17 cellular contexts compared by ENCODE assay signal in the genomic region with DNA sequence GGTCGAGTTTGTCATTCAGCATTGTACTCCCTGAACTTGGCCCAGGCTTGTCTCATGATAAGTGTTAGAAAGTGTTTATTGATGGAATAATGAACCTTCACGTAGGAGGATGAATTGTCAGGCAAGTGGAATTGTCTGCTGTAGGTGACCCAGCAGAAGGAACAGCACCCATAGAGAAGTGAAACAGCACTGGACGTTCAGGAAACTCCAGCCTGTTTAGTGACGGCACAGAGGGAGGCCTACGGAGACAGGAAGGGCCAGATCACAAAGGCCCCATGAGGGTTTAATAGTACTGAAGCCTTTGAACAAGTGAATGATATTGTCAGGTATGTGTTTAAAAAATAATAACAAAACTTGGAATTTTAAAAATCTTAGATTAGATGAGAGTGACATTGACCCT. TPM values are rescaled to one million over a fixed set of nuclear protein-coding genes. Genes with fewer than 3 reads are reported as not detected.
DNase-seq lines count a peak whose midpoint lies in the region; ATAC-seq and FAIRE-seq lines count a peak whose summit lies in the region.
"Had no signal": no experiment of that assay in that cellular context is flagged by ENCODE, and none has a peak within 500 bp of the region (broad histone marks: within the 10 kb centered on the region; RNA-seq: fewer than 3 reads in every experiment).

No MANE protein-coding gene starts in this region.

- peak; percentile 89 for FAIRE-seq in GM19239 (lab: Jason Lieb, UNC)
- FAIRE-seq: urothelium cell line had no signal

- H3K36me3 Mint-ChIP-seq in activated CD8-positive, alpha-beta memory T cell treated with anti-CD3 and anti-CD28 coated beads, Interleukin-2, amount 10 ng/mL, durations not matched to agents 7 days and 5 days = peaks cover 53% of the 10 kb centered on the region
- peaks cover 19% of the 10 kb centered on the region for H3K36me3 Mint-ChIP-seq in central memory CD8-positive, alpha-beta T cell (ENCODE audit: insufficient read depth)
- peaks cover 77% of the 10 kb centered on the region for H3K36me3 Mint-ChIP-seq in stimulated activated effector memory CD8-positive, alpha-beta T cell treated with anti-CD3 and anti-CD28 coated beads, Interleukin-12 subunit alpha, Interleukin-12 subunit beta, amount 100 ng/mL, for 72 hours

- H3K9me3 Mint-ChIP-seq in activated CD8-positive, alpha-beta memory T cell treated with anti-CD3 and anti-CD28 coated beads, Interleukin-2, amount 10 ng/mL, durations not matched to agents 7 days and 5 days (ENCODE audit: low read depth) = no peaks in the 10 kb centered on the region
- no peaks in the 10 kb centered on the region for H3K9me3 Mint-ChIP-seq in central memory CD8-positive, alpha-beta T cell
- no peaks in the 10 kb centered on the region for H3K9me3 Mint-ChIP-seq in stimulated activated effector memory CD8-positive, alpha-beta T cell treated with anti-CD3 and anti-CD28 coated beads, Interleukin-12 subunit alpha, Interleukin-12 subunit beta, amount 100 ng/mL, for 72 hours

- no peak for DNase-seq in activated CD8-positive, alpha-beta memory T cell treated with anti-CD3 and anti-CD28 coated beads, Interleukin-2, amount 10 ng/mL, durations not matched to agents 7 days and 5 days
- DNase-seq in activated CD8-positive, alpha-beta memory T cell treated with anti-CD3 and anti-CD28 coated beads, Interleukin-2, amount 50 U/mL, for 4 hours = no peak
- no peak for DNase-seq in GM19239 (ENCODE audit: insufficient read length, low spot score)
- no peak for DNase-seq in central memory CD8-positive, alpha-beta T cell (ENCODE audit: low spot score in 2 of 2)
- no peak for DNase-seq in stimulated activated effector memory CD8-positive, alpha-beta T cell treated with anti-CD3 and anti-CD28 coated beads, Interleukin-12 subunit alpha, Interleukin-12 subunit beta, amount 100 ng/mL, for 72 hours (ENCODE audit: low spot score in 2 of 2)
- DNase-seq in T-helper 9 cell = no peak
- DNase-seq in AML-193 (lab: John Stamatoyannopoulos, UW) = no peak
- DNase-seq: activated naive CD4-positive, alpha-beta T cell treated with anti-CD3 and anti-CD28 coated beads, Interleukin-2, amount 50 U/mL, for 16 hours; dorsolateral prefrontal cortex; esophagus squamous epithelium; GOT3; NCI-H187 treated with DMSO at 0.1 percent for 48 hours; NCI-H524; PC-3; stimulated activated CD4-positive, alpha-beta T cell treated with anti-CD3 and anti-CD28 coated beads, Interleukin-4, amount 100 ng/mL, for 4 hours had no signal

- H3K27me3 Mint-ChIP-seq in activated CD8-positive, alpha-beta memory T cell treated with anti-CD3 and anti-CD28 coated beads, Interleukin-2, amount 10 ng/mL, durations not matched to agents 7 days and 5 days = peaks cover 4% of the 10 kb centered on the region
- H3K27me3 Mint-ChIP-seq in central memory CD8-positive, alpha-beta T cell = no peaks in the 10 kb centered on the region

- CTCF ChIA-PET in activated CD8-positive, alpha-beta memory T cell treated with anti-CD3 and anti-CD28 coated beads, Interleukin-2, amount 10 ng/mL, durations not matched to agents 7 days and 5 days (lab: Charles Lee) = interaction anchor here (1.2 to 1.5 kb wide), 2 partner anchors 8 to 66 kb away, joined by 3 to 4 read pairs; no protein-coding TSS in a partner anchor

- peak overlapping the region; percentile 84 for H3K4me3 Mint-ChIP-seq in activated CD8-positive, alpha-beta memory T cell treated with anti-CD3 and anti-CD28 coated beads, Interleukin-2, amount 10 ng/mL, durations not matched to agents 7 days and 5 days
- H3K4me3 Mint-ChIP-seq in central memory CD8-positive, alpha-beta T cell = peak overlapping the region; percentile 87
- peak overlapping the region; percentile 76 for H3K4me3 Mint-ChIP-seq in stimulated activated effector memory CD8-positive, alpha-beta T cell treated with anti-CD3 and anti-CD28 coated beads, Interleukin-12 subunit alpha, Interleukin-12 subunit beta, amount 100 ng/mL, for 72 hours

- no peak overlapping the region for H3K27ac Mint-ChIP-seq in activated CD8-positive, alpha-beta memory T cell treated with anti-CD3 and anti-CD28 coated beads, Interleukin-2, amount 10 ng/mL, durations not matched to agents 7 days and 5 days
- H3K27ac Mint-ChIP-seq in central memory CD8-positive, alpha-beta T cell (ENCODE audit: low read depth) = peak overlapping the region; percentile 95
- no peak overlapping the region for H3K27ac Mint-ChIP-seq in stimulated activated effector memory CD8-positive, alpha-beta T cell treated with anti-CD3 and anti-CD28 coated beads, Interleukin-12 subunit alpha, Interleukin-12 subunit beta, amount 100 ng/mL, for 72 hours

- no peak for ATAC-seq in activated CD8-positive, alpha-beta memory T cell treated with anti-CD3 and anti-CD28 coated beads, Interleukin-2, amount 10 ng/mL, durations not matched to agents 7 days and 5 days
- no peak for ATAC-seq in central memory CD8-positive, alpha-beta T cell (replicated peaks; ENCODE audit: extremely low read depth, poor library complexity, severe bottlenecking)
- no peak for ATAC-seq in stimulated activated effector memory CD8-positive, alpha-beta T cell treated with anti-CD3 and anti-CD28 coated beads, Interleukin-12 subunit alpha, Interleukin-12 subunit beta, amount 100 ng/mL, for 72 hours
- no peak for ATAC-seq in HG03025 (IDR thresholded peaks at IDR 0.05; ENCODE audit: low FRiP score, unreplicated experiment)
- ATAC-seq: PC-3 had no signal

- H3K4me1 Mint-ChIP-seq in activated CD8-positive, alpha-beta memory T cell treated with anti-CD3 and anti-CD28 coated beads, Interleukin-2, amount 10 ng/mL, durations not matched to agents 7 days and 5 days = peaks cover 65% of the 10 kb centered on the region
- peaks cover 66% of the 10 kb centered on the region for H3K4me1 Mint-ChIP-seq in central memory CD8-positive, alpha-beta T cell
- peaks cover 63% of the 10 kb centered on the region for H3K4me1 Mint-ChIP-seq in stimulated activated effector memory CD8-positive, alpha-beta T cell treated with anti-CD3 and anti-CD28 coated beads, Interleukin-12 subunit alpha, Interleukin-12 subunit beta, amount 100 ng/mL, for 72 hours

RNA-seq across cellular contexts. Expression of a gene that starts 2.9 kb away (rescaled TPM):
- total RNA-seq in activated CD8-positive, alpha-beta memory T cell treated with anti-CD3 and anti-CD28 coated beads, Interleukin-2, amount 10 ng/mL, durations not matched to agents 7 days and 5 days = 10 to 100 TPM; 26.5 to 29.0 TPM

RNA-seq across cellular contexts. Expression of a gene that starts 57.9 kb away (rescaled TPM):
- total RNA-seq in activated CD8-positive, alpha-beta memory T cell treated with anti-CD3 and anti-CD28 coated beads, Interleukin-2, amount 10 ng/mL, durations not matched to agents 7 days and 5 days = 100 to 1,000 TPM; 151 to 176 TPM
